Comparison of ENCODE assay signal across 8 cellular contexts in the genomic region with DNA sequence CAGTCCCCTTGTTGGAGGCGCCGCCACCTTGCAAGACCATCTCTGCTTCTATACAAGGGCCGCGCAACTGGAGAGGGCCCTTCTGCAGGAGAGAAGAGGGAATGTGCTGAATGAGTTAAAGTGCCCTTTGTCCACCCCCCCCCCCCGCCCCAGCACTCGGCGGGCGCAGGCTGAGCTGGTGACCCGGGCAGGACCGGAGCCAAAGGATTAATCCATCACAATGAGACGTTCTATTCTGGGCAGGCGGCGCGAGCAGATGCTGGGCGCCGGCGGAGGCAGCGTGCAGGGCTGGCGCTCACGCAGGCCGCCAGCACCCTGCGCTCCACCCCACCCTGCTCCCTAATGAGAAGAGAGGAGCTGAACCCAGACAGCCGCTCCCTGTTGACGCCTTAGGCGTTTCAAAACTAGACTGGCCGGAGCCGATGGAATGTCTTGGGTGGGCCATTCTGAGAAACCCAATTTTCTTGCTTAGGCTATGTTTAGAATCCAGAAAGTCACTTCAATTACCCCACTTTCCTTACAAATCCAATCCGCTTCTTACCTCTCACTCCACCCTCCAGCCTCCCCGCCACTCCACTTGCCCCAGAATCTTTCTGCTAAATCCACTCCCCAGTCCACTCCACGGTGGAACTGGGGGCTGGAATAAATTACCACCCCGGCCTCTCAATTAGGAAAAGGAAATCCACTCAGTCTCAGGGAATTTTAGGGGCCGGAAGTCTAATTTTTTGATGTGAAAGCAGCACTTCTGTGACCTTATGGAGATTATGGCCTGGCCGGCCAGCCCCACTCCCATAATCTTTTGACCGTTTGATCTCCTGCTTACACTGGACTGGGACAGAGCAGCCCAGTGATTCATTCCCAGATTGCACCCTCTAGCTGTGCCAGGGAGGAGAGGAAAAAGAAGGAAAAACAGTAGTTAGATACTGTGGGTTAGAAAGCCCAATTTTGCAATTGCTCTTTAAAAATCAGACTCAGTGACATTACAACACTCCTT. TPM values are rescaled to one million over a fixed set of nuclear protein-coding genes. Genes with fewer than 3 reads are reported as not detected.
DNase-seq lines count a peak whose midpoint lies in the region; ATAC-seq, FAIRE-seq and TF ChIP-seq lines count a peak whose summit lies in the region.

No MANE protein-coding gene starts in this region.

- no peak for ATAC-seq in HG03196 (IDR thresholded peaks at IDR 0.05; ENCODE audit: unreplicated experiment)

- FAIRE-seq in D721Med (lab: Jason Lieb, UNC) = no peak

- intact Hi-C loops in dorsolateral prefrontal cortex (cut with DNase I) (no loop called here), lower leg skin (cut with DNase I; ENCODE audit: low total_unique reads) (no loop called here)

- no peaks in the 10 kb centered on the region for H3K27me3 ChIP-seq in dorsolateral prefrontal cortex

- WGBS in lower leg skin, 2 donors = 8 to 15% methylated on average over 20 to 34 of the region's 34 CpGs
- 5% methylated on average over 34 of the region's 34 CpGs for WGBS in urinary bladder

- TF ChIP-seq POLR2A in lower leg skin (IDR thresholded peaks at IDR 0.05) = no peak

- H3K36me3 ChIP-seq in urinary bladder (ENCODE audit: insufficient read depth) = no peaks in the 10 kb centered on the region

- TF ChIP-seq CTCF in D721Med (IDR thresholded peaks at IDR 0.05; ENCODE audit: insufficient read depth, missing control alignments) (peak; percentile 10), dorsolateral prefrontal cortex (IDR thresholded peaks at IDR 0.05 in 54 of 56, conservative IDR thresholded peaks at IDR 0.05 in 2 of 56; ENCODE audit: low read depth in 1 of 56, partially characterized antibody in 56 of 56) (peak in 23 of 56 donors; percentile 6 to 48 (median 26)), lower leg skin (IDR thresholded peaks at IDR 0.05) (no peak)

- peak; percentile 48 for DNase-seq in D721Med (ENCODE audit: insufficient read length, low spot score)
- peak; percentile 50 for DNase-seq in NCI-H2227 treated with DMSO at 0.1 percent for 48 hours (lab: John Stamatoyannopoulos, UW)
- peak; percentile 30 to 77 (median 64) for DNase-seq in dorsolateral prefrontal cortex
- DNase-seq in lower leg skin (ENCODE audit: low spot score in 2 of 2) = peak; percentile 22 to 88
- no peak for DNase-seq in NAMALWA (ENCODE audit: low spot score)
- no peak for DNase-seq in SKM-1 treated with dmso at 0.1 percent for 144 hours (lab: John Stamatoyannopoulos, UW; ENCODE audit: unreplicated experiment)

- H3K27ac ChIP-seq in dorsolateral prefrontal cortex = peak overlapping the region in 36 of 59 donors; percentile 2 to 80 (median 37)
- no peak overlapping the region for H3K27ac ChIP-seq in urinary bladder (ENCODE audit: low read depth)

- H3K4me1 ChIP-seq in urinary bladder (ENCODE audit: insufficient read depth) = no peaks in the 10 kb centered on the region

- peak overlapping the region in 57 of 59 donors; percentile 23 to 68 (median 46) for H3K4me3 ChIP-seq in dorsolateral prefrontal cortex
- no peak overlapping the region for H3K4me3 ChIP-seq in lower leg skin (ENCODE audit: low read depth, poor library complexity, severe bottlenecking)
- H3K4me3 ChIP-seq in urinary bladder (ENCODE audit: low read depth, low read length) = peak overlapping the region; percentile 11

RNA-seq across cellular contexts. Expression of gene GJD2, which starts 32.7 kb away (rescaled TPM):
- total RNA-seq in dorsolateral prefrontal cortex (1 to 10 TPM in 116 of 120 experiments, under 1 TPM in 4; 0.63 to 9.7 (median 3.5) TPM), lower leg skin (not detected), urinary bladder (0.16 TPM)
- polyA plus RNA-seq in urinary bladder = not detected

Comparison
In these comparisons a context has a peak if more than half of its experiments do, and no peak if none do; other contexts are left out.
1. DNase-seq: peak in D721Med (single experiment), NCI-H2227 treated with DMSO at 0.1 percent for 48 hours (single experiment), dorsolateral prefrontal cortex (10 of 10) and lower leg skin (2 of 2); none in NAMALWA (single experiment) and SKM-1 treated with dmso at 0.1 percent for 144 hours (single experiment).